17 cellular contexts compared by ENCODE assay signal in genomic region chr2:191298306-191298705, GRCh38.
"Had no signal": no experiment of that assay in that cellular context is flagged by ENCODE, and none has a peak within 500 bp of the region (broad histone marks: within the 10 kb centered on the region; RNA-seq: fewer than 3 reads in every experiment).

No MANE protein-coding gene starts in this region.

- H3K9me3 ChIP-seq: ascending aorta, right atrium auricular region, suprapubic skin, upper lobe of right lung had no signal

- DNase-seq: activated CD4-positive, alpha-beta T cell treated with anti-CD3 and anti-CD28 coated beads, Interleukin-2, amount 50 U/mL, for 48 hours; activated gamma-delta T cell; activated T-cell treated with anti-CD3 and anti-CD28 coated beads, Interleukin-2, amount 50 U/mL, for 4 hours; caudate nucleus; effector CD8-positive, alpha-beta T cell; foreskin keratinocyte; left colon; natural killer cell; posterior cingulate gyrus; stimulated activated CD4-positive, alpha-beta T cell treated with anti-CD3 and anti-CD28 coated beads, Interleukin-12 subunit alpha, Interleukin-12 subunit beta, amount 100 ng/mL, for 4 hours; stimulated activated naive CD4-positive, alpha-beta T cell treated with Interleukin-2 at 50 U/mL for 16 hours; T-helper 17 cell; upper lobe of right lung had no signal

- H3K27me3 ChIP-seq: ascending aorta, foreskin keratinocyte, right atrium auricular region, suprapubic skin, upper lobe of right lung had no signal

- H3K27ac ChIP-seq: coronary artery, foreskin keratinocyte, right atrium auricular region, suprapubic skin, upper lobe of right lung had no signal

- H3K36me3 ChIP-seq: ascending aorta, right atrium auricular region, suprapubic skin, upper lobe of right lung had no signal

- H3K4me3 ChIP-seq: ascending aorta, coronary artery, right atrium auricular region, suprapubic skin, upper lobe of right lung had no signal
